13 cellular contexts compared by ENCODE assay signal in the genomic region with DNA sequence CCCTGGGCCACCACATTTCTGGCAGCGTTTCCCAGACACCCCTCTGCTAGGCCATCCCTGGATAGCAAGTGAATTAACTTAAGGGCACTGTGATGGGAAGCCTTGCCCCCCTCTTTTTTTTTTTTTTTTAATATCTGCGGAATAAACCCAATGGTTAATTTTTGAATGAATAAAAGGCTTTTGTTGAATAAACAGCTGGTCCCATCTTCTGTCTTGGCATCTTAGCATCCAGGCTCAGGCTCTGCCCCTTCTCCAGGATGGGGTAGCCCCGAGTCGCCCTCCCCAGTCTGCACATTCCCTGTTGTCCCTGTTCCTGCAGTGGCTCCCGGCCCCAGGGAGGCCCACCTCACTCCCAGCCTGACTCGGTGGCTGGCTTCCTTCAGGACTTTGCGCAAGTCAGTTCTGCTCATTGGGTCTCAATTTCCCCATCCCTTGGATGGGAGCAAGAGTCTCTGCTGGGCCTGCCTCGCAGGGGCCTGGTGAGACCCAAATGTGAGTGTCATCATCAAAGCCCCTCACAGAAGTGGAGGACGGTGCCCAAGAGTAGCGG. TPM values are rescaled to one million over a fixed set of nuclear protein-coding genes. Genes with fewer than 3 reads are reported as not detected.
A peak's percentile ranks its signal among the peaks of the same experiment; 100 is the strongest.
DNase-seq lines count a peak whose midpoint lies in the region; ATAC-seq and TF ChIP-seq lines count a peak whose summit lies in the region.
"Had no signal": no experiment of that assay in that cellular context is flagged by ENCODE, and none has a peak within 500 bp of the region (broad histone marks: within the 10 kb centered on the region; RNA-seq: fewer than 3 reads in every experiment).

No MANE protein-coding gene starts in this region.

- no peak for ATAC-seq in HG02610 (IDR thresholded peaks at IDR 0.05; ENCODE audit: unreplicated experiment)
- ATAC-seq in GM21786 (IDR thresholded peaks at IDR 0.05; ENCODE audit: unreplicated experiment): no peak
- ATAC-seq: activated CD4-positive, alpha-beta T cell treated with anti-CD3 and anti-CD28 coated beads for 36 hours had no signal

- H3K27me3 ChIP-seq in mucosa of rectum (ENCODE audit: control insufficient read depth in 2 of 2, insufficient read depth in 2 of 2, low read length in 2 of 2): no peaks in the 10 kb centered on the region

- no peak overlapping the region for H3K4me3 ChIP-seq in mucosa of rectum (ENCODE audit: low read length in 2 of 2)

- H3K36me3 Mint-ChIP-seq in HFFc6 (ENCODE audit: low read depth) (peaks cover 12% of the 10 kb centered on the region), brain (peaks cover 22% of the 10 kb centered on the region)
- H3K36me3 Mint-ChIP-seq: activated naive CD8-positive, alpha-beta T cell treated with anti-CD3 and anti-CD28 coated beads, Interleukin-2, amount 10 ng/mL, durations not matched to agents 7 days and 5 days had no signal

- no peak overlapping the region for H3K4me3 Mint-ChIP-seq in HFFc6
- H3K4me3 Mint-ChIP-seq in brain: no peak overlapping the region
- H3K4me3 Mint-ChIP-seq: activated CD4-positive, alpha-beta T cell treated with anti-CD3 and anti-CD28 coated beads for 36 hours; activated naive CD8-positive, alpha-beta T cell treated with anti-CD3 and anti-CD28 coated beads, Interleukin-2, amount 10 ng/mL, durations not matched to agents 7 days and 5 days; T-helper 1 cell treated with Interleukin-12 subunit alpha and Interleukin-12 subunit beta and Interleukin-4 antibody, amounts not matched to agents 30 μg/mL and 1 μg/mL, for 36 hours had no signal

- peaks cover 0 to 2% of the 10 kb centered on the region in 2 donors for H3K4me1 ChIP-seq in mucosa of rectum (ENCODE audit: control insufficient read depth in 2 of 2, insufficient read depth in 2 of 2, low read length in 2 of 2)

- H3K27ac Mint-ChIP-seq in HFFc6: no peak overlapping the region
- H3K27ac Mint-ChIP-seq in brain: peak overlapping the region in 2 of 5 experiments; percentile 38 to 48
- H3K27ac Mint-ChIP-seq: activated naive CD8-positive, alpha-beta T cell treated with anti-CD3 and anti-CD28 coated beads, Interleukin-2, amount 10 ng/mL, durations not matched to agents 7 days and 5 days; T-helper 1 cell treated with Interleukin-12 subunit alpha and Interleukin-12 subunit beta and Interleukin-4 antibody, amounts not matched to agents 30 μg/mL and 1 μg/mL, for 36 hours had no signal

- H3K9ac ChIP-seq in mucosa of rectum (ENCODE audit: low read depth in 1 of 2, low read length in 2 of 2): no peak overlapping the region

- no peak for DNase-seq in HFFc6
- no peak for DNase-seq in SIG-M5 treated with dmso at 0.1 percent for 504 hours (lab: John Stamatoyannopoulos, UW; ENCODE audit: unreplicated experiment)
- no peak for DNase-seq in hippocampal formation (lab: John Stamatoyannopoulos, UW)
- DNase-seq: NCI-H1436 treated with DMSO at 0.1 percent for 48 hours had no signal

- H3K27me3 Mint-ChIP-seq in HFFc6 (ENCODE audit: insufficient read depth) (peaks cover 8% of the 10 kb centered on the region), brain (no peaks in the 10 kb centered on the region)
- H3K27me3 Mint-ChIP-seq: activated CD4-positive, alpha-beta T cell treated with anti-CD3 and anti-CD28 coated beads for 36 hours had no signal

- no peaks in the 10 kb centered on the region for H3K36me3 ChIP-seq in mucosa of rectum (ENCODE audit: control insufficient read depth in 2 of 2, insufficient read depth in 2 of 2, low read length in 2 of 2)

- H3K27ac ChIP-seq in 22Rv1 (no peak overlapping the region), mucosa of rectum (ENCODE audit: low read depth in 2 of 2, low read length in 2 of 2) (peak overlapping the region; percentile 12 to 43)

- TF ChIP-seq CTCF in 22Rv1 (IDR thresholded peaks at IDR 0.05) (peak; percentile 46), HFFc6 (IDR thresholded peaks at IDR 0.05) (peak; percentile 56), brain (conservative IDR thresholded peaks at IDR 0.05) (peak; percentile 1 to 56)

- H3K4me1 Mint-ChIP-seq in HFFc6 (ENCODE audit: low read depth): peaks cover 36% of the 10 kb centered on the region
- peaks cover 28% of the 10 kb centered on the region for H3K4me1 Mint-ChIP-seq in brain

- no peaks in the 10 kb centered on the region for H3K9me3 ChIP-seq in mucosa of rectum (ENCODE audit: control insufficient read depth in 2 of 2, low read length in 2 of 2)

- H3K9me3 Mint-ChIP-seq in HFFc6 (no peaks in the 10 kb centered on the region), brain (peaks cover 0 to 2% (median 0%) of the 10 kb centered on the region in 5 experiments)
- H3K9me3 Mint-ChIP-seq: activated naive CD8-positive, alpha-beta T cell treated with anti-CD3 and anti-CD28 coated beads, Interleukin-2, amount 10 ng/mL, durations not matched to agents 7 days and 5 days; T-helper 1 cell treated with Interleukin-12 subunit alpha and Interleukin-12 subunit beta and Interleukin-4 antibody, amounts not matched to agents 30 μg/mL and 1 μg/mL, for 36 hours had no signal

RNA-seq across cellular contexts. Expression of gene HMCN2, which starts 29.0 kb away (rescaled TPM):
- total RNA-seq in HFFc6 (2021; fragmentation: NEBNext Ultra II Directional; extraction: Animal tissue kit (Norgen Biotek cat#: 25700)): under 1 TPM in 3 of 6 experiments, not detected in 3; under 0.01 to 0.05 (median 0.02) TPM
- 0.34 TPM for polyA plus RNA-seq in brain (ENCODE audit: insufficient read depth, low read depth, low replicate concordance)
- total RNA-seq: activated naive CD8-positive, alpha-beta T cell treated with anti-CD3 and anti-CD28 coated beads, Interleukin-2, amount 10 ng/mL, durations not matched to agents 7 days and 5 days; kidney epithelial cell had no signal
